Comparison of ENCODE assay signal across 8 cellular contexts in the genomic region with DNA sequence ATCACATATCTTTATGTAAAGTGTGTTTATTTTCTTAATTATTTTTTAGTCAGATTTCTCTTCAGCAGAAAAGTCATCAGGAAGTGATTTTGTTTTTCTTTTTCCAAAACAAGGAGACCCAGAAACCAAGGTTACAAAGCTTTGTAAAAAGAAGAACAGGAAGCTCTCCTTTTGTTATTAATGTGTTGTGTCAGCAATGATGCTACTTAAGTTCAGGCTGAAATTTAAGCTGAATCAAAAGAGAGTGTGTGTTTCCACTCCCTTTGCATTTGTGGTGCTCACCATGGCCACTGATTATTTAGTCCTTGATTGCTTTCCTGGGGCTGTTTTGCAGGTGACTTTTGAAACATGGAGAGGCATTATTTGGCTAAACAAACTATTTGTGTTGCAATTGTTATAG.
DNase-seq lines count a peak whose midpoint lies in the region; ATAC-seq and TF ChIP-seq lines count a peak whose summit lies in the region.

No MANE protein-coding gene starts in this region.

- H3K27ac Mint-ChIP-seq in activated naive CD8-positive, alpha-beta T cell treated with anti-CD3 and anti-CD28 coated beads, Interleukin-2, amount 10 ng/mL, durations not matched to agents 7 days and 5 days = peak overlapping the region; percentile 86

- H3K27me3 Mint-ChIP-seq in activated naive CD8-positive, alpha-beta T cell treated with anti-CD3 and anti-CD28 coated beads, Interleukin-2, amount 10 ng/mL, durations not matched to agents 7 days and 5 days = no peaks in the 10 kb centered on the region

- H3K14ac ChIP-seq in IMR-90 (replicated peaks; ENCODE audit: low read depth, low read length) = no peak overlapping the region

- no peaks in the 10 kb centered on the region for H3K9me1 ChIP-seq in IMR-90 (ENCODE audit: insufficient read depth, low read length)

- H3K4me3 ChIP-seq in IMR-90 (ENCODE audit: insufficient read depth, low read depth, low read length) (no peak overlapping the region), ascending aorta (no peak overlapping the region)

- TF ChIP-seq CTCF in IMR-90 (conservative IDR thresholded peaks at IDR 0.05; ENCODE audit: low read depth, low read length) (no peak), ascending aorta (IDR thresholded peaks at IDR 0.05) (no peak)

- POLR2A ChIA-PET in IMR-90 (lab: Charles Lee; ENCODE audit: unreplicated experiment) = no interaction called here
- POLR2A ChIA-PET in activated naive CD8-positive, alpha-beta T cell treated with anti-CD3 and anti-CD28 coated beads, Interleukin-2, amount 10 ng/mL, durations not matched to agents 7 days and 5 days (lab: Charles Lee) = interaction anchor here (0.7 to 2.2 kb wide), 6 partner anchors 15 to 518 kb away, joined by 3 to 28 read pairs (median 4); partner anchors contain the start of gene ATP2B1

- in situ Hi-C loops in IMR-90 (cut with MboI; ENCODE audit: low sequenced_read_pairs) = no loop called here

- H3K4me3 Mint-ChIP-seq in activated naive CD8-positive, alpha-beta T cell treated with anti-CD3 and anti-CD28 coated beads, Interleukin-2, amount 10 ng/mL, durations not matched to agents 7 days and 5 days = peak overlapping the region; percentile 79

- no peak overlapping the region for H2AFZ ChIP-seq in IMR-90 (replicated peaks; ENCODE audit: low read length, poor library complexity)

- no peak overlapping the region for H2AK5ac ChIP-seq in IMR-90 (ENCODE audit: low read depth, low read length)

- peaks cover 31% of the 10 kb centered on the region for H3K4me1 Mint-ChIP-seq in activated naive CD8-positive, alpha-beta T cell treated with anti-CD3 and anti-CD28 coated beads, Interleukin-2, amount 10 ng/mL, durations not matched to agents 7 days and 5 days

- dilution Hi-C loops in IMR-90 (cut with HindIII; ENCODE audit: low sequenced_read_pairs, unreplicated experiment) = no loop called here

- no peak overlapping the region for H3K9ac ChIP-seq in IMR-90 (ENCODE audit: low read depth, low read length)

- no peak overlapping the region for H2AK9ac ChIP-seq in IMR-90 (replicated peaks; ENCODE audit: low read depth, low read length, poor library complexity)

- no peak overlapping the region for H4K5ac ChIP-seq in IMR-90 (ENCODE audit: low read depth, low read length)

- CTCF ChIA-PET in IMR-90 (lab: Yijun Ruan, JAX) = no interaction called here

- no peak overlapping the region for H4K8ac ChIP-seq in IMR-90 (ENCODE audit: low read depth in 2 of 2, low read length in 2 of 2)

- H3K4me2 ChIP-seq in IMR-90 (ENCODE audit: low read depth, low read length) = no peak overlapping the region

- no peak overlapping the region for H3K18ac ChIP-seq in IMR-90 (ENCODE audit: low read depth, low read length)

- H3K4me1 ChIP-seq in IMR-90 (ENCODE audit: control insufficient read depth, insufficient read depth, low read length) (peaks cover 3% of the 10 kb centered on the region; the same call in 1 of the 2 replicates), ascending aorta (no peaks in the 10 kb centered on the region)

- H3K4ac ChIP-seq in IMR-90 (ENCODE audit: low read depth, low read length) = no peak overlapping the region

- H4K91ac ChIP-seq in IMR-90 (ENCODE audit: insufficient read depth, low read depth, low read length) = no peak overlapping the region

- no peaks in the 10 kb centered on the region for H3K79me1 ChIP-seq in IMR-90 (ENCODE audit: low read depth in 1 of 2, low read length in 2 of 2)

- H3K9me3 ChIP-seq in IMR-90 (ENCODE audit: control insufficient read depth, insufficient read depth, low read length) = no peaks in the 10 kb centered on the region
- H3K9me3 ChIP-seq in ascending aorta = no peaks in the 10 kb centered on the region

- H4K20me1 ChIP-seq in IMR-90 (ENCODE audit: insufficient read depth, low read length) = no peaks in the 10 kb centered on the region

- ATAC-seq in IMR-90 (ENCODE audit: low read depth) (no peak), sciatic nerve (peak; percentile 77), GM18505 (IDR thresholded peaks at IDR 0.05; ENCODE audit: unreplicated experiment) (no peak)
- no peak for ATAC-seq in activated naive CD8-positive, alpha-beta T cell treated with anti-CD3 and anti-CD28 coated beads, Interleukin-2, amount 10 ng/mL, durations not matched to agents 7 days and 5 days (ENCODE audit: low read depth)

- BruUV-seq in IMR-90 (replicated peaks; lab: Mats Ljungman, UMichigan) = no TSS peak

- H2BK120ac ChIP-seq in IMR-90 (ENCODE audit: low read depth, low read length) = no peak overlapping the region

- intact Hi-C loops in IMR-90 (cut with micrococcal nuclease) (no loop called here), sciatic nerve (cut with DNase I) (no loop called here), ascending aorta (cut with DNase I) (no loop called here)

- H2BK15ac ChIP-seq in IMR-90 (ENCODE audit: low read depth, low read length) = no peak overlapping the region; the same call in 2 of the 3 replicates

- no peaks in the 10 kb centered on the region for H3K27me3 ChIP-seq in IMR-90 (ENCODE audit: control insufficient read depth, insufficient read depth, low read length)
- H3K27me3 ChIP-seq in ascending aorta = no peaks in the 10 kb centered on the region

- H3K56ac ChIP-seq in IMR-90 (ENCODE audit: extremely low read depth, insufficient read depth, low read length) = no peak overlapping the region

- peaks cover 16% of the 10 kb centered on the region for H3K36me3 Mint-ChIP-seq in activated naive CD8-positive, alpha-beta T cell treated with anti-CD3 and anti-CD28 coated beads, Interleukin-2, amount 10 ng/mL, durations not matched to agents 7 days and 5 days

- H3K36me3 ChIP-seq in IMR-90 (ENCODE audit: control insufficient read depth, insufficient read depth, low read length) = no peaks in the 10 kb centered on the region
- no peaks in the 10 kb centered on the region for H3K36me3 ChIP-seq in ascending aorta

- TF ChIP-seq RAD21 in IMR-90 (IDR thresholded peaks at IDR 0.05; ENCODE audit: low read length) = no peak

- peaks cover 5% of the 10 kb centered on the region for H3K9me3 Mint-ChIP-seq in activated naive CD8-positive, alpha-beta T cell treated with anti-CD3 and anti-CD28 coated beads, Interleukin-2, amount 10 ng/mL, durations not matched to agents 7 days and 5 days

- TF ChIP-seq POLR2A in IMR-90 (IDR thresholded peaks at IDR 0.05; ENCODE audit: low read depth, low read length) (no peak), GM18505 (IDR thresholded peaks at IDR 0.05; ENCODE audit: borderline replicate concordance, extremely low read depth, insufficient read depth, insufficient read length) (no peak)

- H3K27ac ChIP-seq in IMR-90 (ENCODE audit: insufficient read depth, low read length) (no peak overlapping the region), ascending aorta (no peak overlapping the region)

- H2BK5ac ChIP-seq in IMR-90 (ENCODE audit: low read depth, low read length, poor library complexity, severe bottlenecking) = no peak overlapping the region

- H3K23ac ChIP-seq in IMR-90 (ENCODE audit: low read depth, low read length) = no peak overlapping the region

- DNase-seq in NCI-H345 (lab: John Stamatoyannopoulos, UW) = peak; percentile 33
- no peak for DNase-seq in NCI-H345 treated with DMSO at 0.1 percent for 48 hours (lab: John Stamatoyannopoulos, UW; ENCODE audit: unreplicated experiment)
- no peak for DNase-seq in IMR-90
- DNase-seq in activated naive CD8-positive, alpha-beta T cell treated with anti-CD3 and anti-CD28 coated beads, Interleukin-2, amount 10 ng/mL, durations not matched to agents 7 days and 5 days = no peak
- no peak for DNase-seq in sciatic nerve (ENCODE audit: low spot score)
- no peak for DNase-seq in ascending aorta (ENCODE audit: low spot score in 2 of 2)
- no peak for DNase-seq in COLO668 (lab: John Stamatoyannopoulos, UW; ENCODE audit: unreplicated experiment)

- H2BK20ac ChIP-seq in IMR-90 (ENCODE audit: low read depth, low read length) = no peak overlapping the region

TF ChIP-seq in IMR-90, 13 proteins besides CTCF, POLR2A, EP300 and RAD21:
- TF ChIP-seq ELK1 (IDR thresholded peaks at IDR 0.05; ENCODE audit: borderline replicate concordance, low read depth, low read length) (no peak), MXI1 (IDR thresholded peaks at IDR 0.05; ENCODE audit: borderline replicate concordance, low read depth, low read length) (no peak), CHD1 (IDR thresholded peaks at IDR 0.05; ENCODE audit: low read depth, low read length) (no peak), MAFK (IDR thresholded peaks at IDR 0.05; ENCODE audit: low read depth, low read length) (0 out of 2 replicates have a peak, but pooled peaks have one; percentile 9)
TF ChIP-seq in IMR-90: peak in this region for 1.
